ENCODE assay signal across 8 cellular contexts in the genomic region with DNA sequence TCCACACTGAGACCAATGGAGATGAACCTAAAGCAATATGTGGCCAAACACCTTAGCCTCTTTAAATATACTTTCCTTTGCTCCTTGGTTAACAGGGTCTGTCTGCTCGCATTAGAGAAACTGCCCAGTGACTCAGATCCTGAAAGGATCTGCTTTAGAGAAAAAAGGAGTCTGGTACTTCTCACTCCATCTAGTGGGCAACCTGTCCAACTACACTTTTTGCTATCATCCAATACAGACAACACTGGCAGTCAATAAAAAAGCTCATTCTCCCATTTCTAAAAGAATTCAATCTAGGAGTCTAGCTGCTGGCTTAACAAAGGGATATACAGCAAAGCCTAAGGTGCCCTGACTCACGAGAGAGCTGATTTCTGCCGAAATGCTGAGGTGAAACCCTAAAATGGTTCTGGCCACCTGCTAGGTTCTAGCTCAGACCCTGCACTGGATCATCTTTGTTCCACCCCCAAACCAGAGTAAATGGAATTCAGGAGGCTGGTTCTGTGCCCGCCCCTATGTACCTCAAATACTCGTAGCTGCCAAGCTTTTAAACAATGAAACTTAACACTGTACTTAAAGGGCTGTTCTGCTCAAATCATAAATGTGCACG. TPM values are rescaled to one million over a fixed set of nuclear protein-coding genes. Genes with fewer than 3 reads are reported as not detected.
DNase-seq lines count a peak whose midpoint lies in the region; ATAC-seq, FAIRE-seq and TF ChIP-seq lines count a peak whose summit lies in the region.

No MANE protein-coding gene starts in this region.

- no peak for FAIRE-seq in bronchial epithelial cell (lab: Jason Lieb, UNC)

- peaks cover 11% of the 10 kb centered on the region; the same call in 1 of the 2 replicates for H3K4me1 ChIP-seq in OCI-LY3 (ENCODE audit: low read length)
- peaks cover 5 to 8% of the 10 kb centered on the region in 2 donors for H3K4me1 ChIP-seq in thyroid gland

- H3K9me3 ChIP-seq in OCI-LY3 (ENCODE audit: insufficient read depth, low read length), result no peaks in the 10 kb centered on the region
- no peaks in the 10 kb centered on the region for H3K9me3 ChIP-seq in thyroid gland

- TF ChIP-seq POLR2A in thyroid gland (IDR thresholded peaks at IDR 0.05), result no peak

- no peak overlapping the region for H3K4me3 ChIP-seq in OCI-LY3 (ENCODE audit: low read length)
- H3K4me3 ChIP-seq in bronchial epithelial cell (ENCODE audit: low read depth, low read length), result no peak overlapping the region
- H3K4me3 ChIP-seq in thyroid gland (replicated peaks in 1 of 3), result no peak overlapping the region

- 36 to 41% methylated on average over 6 of the region's 6 CpGs for WGBS in thyroid gland, 2 donors

- H3K9ac ChIP-seq in OCI-LY3 (ENCODE audit: low read length), result no peak overlapping the region

- no peaks in the 10 kb centered on the region for H4K20me1 ChIP-seq in OCI-LY3 (ENCODE audit: insufficient read depth, low read length)

- intact Hi-C loops in thyroid gland (cut with DNase I), result no loop called here

- H3K79me2 ChIP-seq in OCI-LY3 (ENCODE audit: low read length), result no peaks in the 10 kb centered on the region

- no peak overlapping the region for H3K27ac ChIP-seq in OCI-LY3 (ENCODE audit: low read length)
- H3K27ac ChIP-seq in thyroid gland, result no peak overlapping the region

- H3K36me3 ChIP-seq in OCI-LY3 (replicated peaks; ENCODE audit: low read depth, low read length) (no peaks in the 10 kb centered on the region), bronchial epithelial cell (ENCODE audit: control insufficient read depth, insufficient read depth, low read length) (peaks cover 1% of the 10 kb centered on the region), thyroid gland (peaks cover 23 to 26% of the 10 kb centered on the region in 2 donors)

- H3K4me2 ChIP-seq in OCI-LY3 (ENCODE audit: low read length), result no peak overlapping the region

- H2AFZ ChIP-seq in OCI-LY3 (ENCODE audit: low read depth, low read length), result no peak overlapping the region

- TF ChIP-seq CTCF in OCI-LY3 (IDR thresholded peaks at IDR 0.05; ENCODE audit: low read depth, low read length) (peak; percentile 61), bronchial epithelial cell (IDR thresholded peaks at IDR 0.05; ENCODE audit: insufficient read depth, low read length, severe bottlenecking) (peak; percentile 74), thyroid gland (IDR thresholded peaks at IDR 0.05) (peak; percentile 50 to 77 (median 70))

- DNase-seq in DMS153 treated with DMSO at 0.1 percent for 48 hours (lab: John Stamatoyannopoulos, UW; ENCODE audit: unreplicated experiment), result peak; percentile 31
- no peak for DNase-seq in DMS153 (lab: John Stamatoyannopoulos, UW)
- peak; percentile 17 for DNase-seq in HK-2 (ENCODE audit: unreplicated experiment)
- DNase-seq in bronchial epithelial cell (ENCODE audit: low read depth), result peak; percentile 70
- DNase-seq in kidney tubule cell (ENCODE audit: low spot score), result peak; percentile 73
- DNase-seq in thyroid gland, result no peak

- H3K27me3 ChIP-seq in OCI-LY3 (ENCODE audit: low read depth, low read length) (no peaks in the 10 kb centered on the region), bronchial epithelial cell (ENCODE audit: control insufficient read depth, insufficient read depth, low read length) (no peaks in the 10 kb centered on the region), thyroid gland (no peaks in the 10 kb centered on the region)

- no peak for ATAC-seq in HG03039 (IDR thresholded peaks at IDR 0.05; ENCODE audit: unreplicated experiment)

RNA-seq across cellular contexts. Expression of gene GNL1, which starts 11.5 kb away (rescaled TPM):
- total RNA-seq in bronchial epithelial cell (21.9 and 35.2 TPM in 2 replicates), thyroid gland (10 to 100 TPM; 33.9 to 77.7 (median 37.7) TPM)

RNA-seq across cellular contexts. Expression of gene PRR3, which starts 12.3 kb away (rescaled TPM):
- total RNA-seq in bronchial epithelial cell, result 1.9 and 2.1 TPM in 2 replicates
- 10 to 100 TPM in 2 of 4 donors, 1 to 10 TPM in 2; 7.4 to 18.0 (median 12.2) TPM for total RNA-seq in thyroid gland

RNA-seq across cellular contexts. Expression of gene ABCF1, which starts 26.5 kb away (rescaled TPM):
- total RNA-seq in bronchial epithelial cell (31.9 and 35.1 TPM in 2 replicates), thyroid gland (10 to 100 TPM; 41.4 to 47.1 (median 43.5) TPM)

RNA-seq across cellular contexts. Expression of gene HLA-E, which starts 55.5 kb away (rescaled TPM):
- total RNA-seq in bronchial epithelial cell (215 and 232 TPM in 2 replicates), thyroid gland (100 to 1,000 TPM; 382 to 717 (median 457) TPM)

Comparison
In these comparisons a context has a peak if more than half of its experiments do, and no peak if none do; other contexts are left out.
1. DNase-seq: peak in DMS153 treated with DMSO at 0.1 percent for 48 hours (single experiment), HK-2 (single experiment), bronchial epithelial cell (single experiment) and kidney tubule cell (single experiment); none in DMS153 (single experiment) and thyroid gland (0 of 2).
2. Peak in every context shown above with its lines, with median percentiles within 50 percentile points of each other: CTCF ChIP-seq.